In genomic region chr2:217733461-217733860, GRCh38 we compare ENCODE assay signal across 24 cellular contexts.
DNase-seq lines count a peak whose midpoint lies in the region; ATAC-seq and TF ChIP-seq lines count a peak whose summit lies in the region.
"Had no signal": no experiment of that assay in that cellular context is flagged by ENCODE, and none has a peak within 500 bp of the region (broad histone marks: within the 10 kb centered on the region; RNA-seq: fewer than 3 reads in every experiment).

No MANE protein-coding gene starts in this region.

- peaks cover 12% of the 10 kb centered on the region for H3K36me3 ChIP-seq in thoracic aorta
- no peaks in the 10 kb centered on the region for H3K36me3 ChIP-seq in neuronal stem cell (replicated peaks in 1 of 2; ENCODE audit: control insufficient read depth in 2 of 2, insufficient read depth in 2 of 2, low read length in 2 of 2)
- H3K36me3 ChIP-seq: SJSA1 had no signal

- no peak overlapping the region for H3K9ac ChIP-seq in neuronal stem cell (ENCODE audit: low read depth, low read length, poor library complexity)

- H3K18ac ChIP-seq in neuronal stem cell (ENCODE audit: low read length) = no peak overlapping the region

- no peak overlapping the region for H2BK12ac ChIP-seq in neuronal stem cell (ENCODE audit: low read length)

- WGBS in neuronal stem cell (ENCODE audit: extremely low coverage in 2 of 2, insufficient read length in 2 of 2, insufficient replicate concordance in 1 of 2), 2 donors = no CpG with 5 or more reads among the region's 3 CpGs

- no peaks in the 10 kb centered on the region for H3K79me1 ChIP-seq in neuronal stem cell (ENCODE audit: low read depth, low read length)

- no peak for ATAC-seq in thoracic aorta (ENCODE audit: insufficient number of reproducible peaks, low FRiP score, low read depth)
- no peak for ATAC-seq in HG02588 (IDR thresholded peaks at IDR 0.05; ENCODE audit: unreplicated experiment)
- ATAC-seq: HepG2; stimulated activated naive B cell treated with anti-CD40 and anti-IgM and Interleukin-4, amounts not matched to agents 10 μg/mL and 1 μg/mL and 100 μg/mL, for 72 hours had no signal

- no peak overlapping the region for H3K4ac ChIP-seq in neuronal stem cell (ENCODE audit: low read length)

- H2BK120ac ChIP-seq in neuronal stem cell (ENCODE audit: low read depth, low read length) = no peak overlapping the region

- no peaks in the 10 kb centered on the region for H3K27me3 ChIP-seq in thoracic aorta (replicated peaks; ENCODE audit: insufficient read depth)
- peaks cover 0 to 5% (median 0%) of the 10 kb centered on the region in 3 experiments for H3K27me3 ChIP-seq in neuronal stem cell (ENCODE audit: control insufficient read depth in 3 of 3, insufficient read depth in 3 of 3, low read depth in 1 of 3, low read length in 3 of 3)
- H3K27me3 ChIP-seq: SJSA1 had no signal

- H3K27me3 Mint-ChIP-seq in HFFc6 (ENCODE audit: insufficient read depth) (peaks cover 3% of the 10 kb centered on the region; the same call in 1 of the 2 replicates), brain (peaks cover 3% of the 10 kb centered on the region), osteocyte (ENCODE audit: unreplicated experiment) (no peaks in the 10 kb centered on the region)
- H3K27me3 Mint-ChIP-seq: CD4-positive, alpha-beta T cell had no signal

- H3K4me3 Mint-ChIP-seq in HFFc6 (peak overlapping the region; percentile 64), brain (peak overlapping the region in 1 of 5 experiments; percentile 13), osteocyte (ENCODE audit: unreplicated experiment) (no peak overlapping the region)
- H3K4me3 Mint-ChIP-seq: CD4-positive, alpha-beta T cell; stimulated activated naive B cell treated with anti-CD40 and anti-IgM and Interleukin-4, amounts not matched to agents 10 μg/mL and 1 μg/mL and 100 μg/mL, for 72 hours; type B pancreatic cell had no signal

- no peak overlapping the region for H2BK15ac ChIP-seq in neuronal stem cell (ENCODE audit: low read length)

- no peak overlapping the region for H4K8ac ChIP-seq in neuronal stem cell (ENCODE audit: low read depth, low read length)

- H3K9me3 ChIP-seq in thoracic aorta (no peaks in the 10 kb centered on the region), neuronal stem cell (replicated peaks in 1 of 2; ENCODE audit: control insufficient read depth in 2 of 2, insufficient read depth in 1 of 2, low read depth in 1 of 2, low read length in 2 of 2) (no peaks in the 10 kb centered on the region)
- H3K9me3 ChIP-seq: SJSA1 had no signal

- H4K91ac ChIP-seq in neuronal stem cell (ENCODE audit: low read depth, low read length, poor library complexity) = no peak overlapping the region

- H3K4me2 ChIP-seq in neuronal stem cell (ENCODE audit: insufficient read depth, low read length, poor library complexity, severe bottlenecking) = no peak overlapping the region
- H3K4me2 ChIP-seq: smooth muscle cell had no signal

- H3K14ac ChIP-seq in neuronal stem cell (ENCODE audit: low read length) = no peak overlapping the region

- peak overlapping the region; percentile 35 to 42 for H3K27ac ChIP-seq in thoracic aorta
- no peak overlapping the region for H3K27ac ChIP-seq in neuronal stem cell (replicated peaks; ENCODE audit: low read length)
- H3K27ac ChIP-seq: HL-60, SJSA1 had no signal

- H2AFZ ChIP-seq in neuronal stem cell (ENCODE audit: low read length) = no peak overlapping the region

- no peak overlapping the region for H2BK5ac ChIP-seq in neuronal stem cell (ENCODE audit: low read length)

- no peak overlapping the region for H2AK5ac ChIP-seq in neuronal stem cell (ENCODE audit: low read depth, low read length)

- H3K4me3 ChIP-seq in thoracic aorta (no peak overlapping the region), neuronal stem cell (ENCODE audit: low read length in 2 of 2) (no peak overlapping the region)
- H3K4me3 ChIP-seq: SJSA1, smooth muscle cell had no signal

- H3K27ac Mint-ChIP-seq in HFFc6 (peak overlapping the region; percentile 76), brain (peak overlapping the region in 3 of 5 experiments; percentile 33 to 71 (median 39)), osteocyte (ENCODE audit: unreplicated experiment) (peak overlapping the region; percentile 47)
- H3K27ac Mint-ChIP-seq: CD4-positive, alpha-beta T cell; progenitor cell of endocrine pancreas; stimulated activated naive B cell treated with anti-CD40 and anti-IgM and Interleukin-4, amounts not matched to agents 10 μg/mL and 1 μg/mL and 100 μg/mL, for 72 hours; type B pancreatic cell had no signal

- H3K36me3 Mint-ChIP-seq in HFFc6 (ENCODE audit: low read depth) = peaks cover 10% of the 10 kb centered on the region; the same call in 1 of the 2 replicates
- H3K36me3 Mint-ChIP-seq in brain = no peaks in the 10 kb centered on the region
- H3K36me3 Mint-ChIP-seq in osteocyte (ENCODE audit: unreplicated experiment) = no peaks in the 10 kb centered on the region

- H3K9me3 Mint-ChIP-seq in HFFc6 = no peaks in the 10 kb centered on the region
- H3K9me3 Mint-ChIP-seq in brain = no peaks in the 10 kb centered on the region
- H3K9me3 Mint-ChIP-seq in osteocyte (ENCODE audit: unreplicated experiment) = no peaks in the 10 kb centered on the region
- H3K9me3 Mint-ChIP-seq: CD4-positive, alpha-beta T cell; stimulated activated naive B cell treated with anti-CD40 and anti-IgM and Interleukin-4, amounts not matched to agents 10 μg/mL and 1 μg/mL and 100 μg/mL, for 72 hours had no signal

- H3K4me1 ChIP-seq in thoracic aorta (ENCODE audit: control insufficient read depth in 1 of 2, low read depth in 2 of 2) (peaks cover 11 to 93% of the 10 kb centered on the region in 2 donors), neuronal stem cell (ENCODE audit: control insufficient read depth in 2 of 2, insufficient read depth in 1 of 2, low read depth in 1 of 2, low read length in 2 of 2) (peaks cover 0 to 5% of the 10 kb centered on the region in 2 donors)
- H3K4me1 ChIP-seq: SJSA1 had no signal

- H3K23ac ChIP-seq in neuronal stem cell (ENCODE audit: low read depth, low read length, poor library complexity) = no peak overlapping the region

- peak; percentile 16 for DNase-seq in HFFc6
- DNase-seq in osteocyte (ENCODE audit: extremely low spot score, unreplicated experiment) = no peak
- no peak for DNase-seq in thoracic aorta (ENCODE audit: low spot score)
- no peak for DNase-seq in neuronal stem cell (ENCODE audit: low spot score)
- DNase-seq in GOT3 (lab: John Stamatoyannopoulos, UW) = no peak
- DNase-seq: activated CD4-positive, alpha-beta T cell treated with anti-CD3 and anti-CD28 coated beads, Interleukin-2, amount 50 U/mL, for 48 hours; activated gamma-delta T cell treated with Interleukin-2 at 50 U/mL for 16 hours; activated T-cell treated with anti-CD3 and anti-CD28 coated beads for 4 hours; CD4-positive, alpha-beta T cell; central memory CD4-positive, alpha-beta T cell; dermis blood vessel endothelial cell; NCI-H1105 treated with DMSO at 0.1 percent for 48 hours; NCI-H2107; NCI-H526; stimulated activated CD4-positive, alpha-beta T cell treated with anti-CD3 and anti-CD28 coated beads, Interleukin-2, amount 100 ng/mL, for 48 hours; stimulated activated naive B cell treated with anti-CD40 and anti-IgM and Interleukin-4, amounts not matched to agents 10 μg/mL and 1 μg/mL and 100 μg/mL, for 72 hours had no signal

- H3K4me1 Mint-ChIP-seq in HFFc6 (ENCODE audit: low read depth) (peaks cover 34% of the 10 kb centered on the region), brain (peaks cover 64% of the 10 kb centered on the region), osteocyte (ENCODE audit: unreplicated experiment) (peaks cover 45% of the 10 kb centered on the region)

- TF ChIP-seq CTCF in HFFc6 (IDR thresholded peaks at IDR 0.05) (no peak), brain (conservative IDR thresholded peaks at IDR 0.05) (no peak), osteocyte (IDR thresholded peaks at IDR 0.05) (no peak), thoracic aorta (IDR thresholded peaks at IDR 0.05) (no peak)
